In the genomic region with DNA sequence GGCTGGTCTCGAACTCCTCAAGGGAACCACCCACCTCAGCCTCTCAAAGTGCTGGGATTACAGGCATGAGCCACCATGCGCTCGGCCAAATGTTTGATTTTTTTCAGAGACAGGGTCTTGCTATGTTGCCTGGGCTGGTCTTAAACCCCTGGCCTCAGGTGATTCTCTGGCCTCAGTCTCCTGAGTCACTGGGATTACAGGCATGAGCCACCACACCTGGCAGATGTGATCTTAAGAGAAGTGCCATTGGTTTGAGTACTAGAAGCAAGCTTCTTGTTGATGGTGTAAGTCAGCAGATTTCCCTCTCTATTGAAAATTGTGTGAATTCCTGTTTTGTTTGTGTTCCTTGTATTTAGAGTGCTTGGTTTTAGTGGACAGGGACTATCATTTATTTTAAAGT, we compare ENCODE assay signal across 1 cellular context.
TF ChIP-seq lines count a peak whose summit lies in the region.

No MANE protein-coding gene starts in this region.

TF ChIP-seq in GM12878, 131 proteins besides CTCF, POLR2A, EP300 and RAD21:
- TF ChIP-seq EGR1 (IDR thresholded peaks at IDR 0.05; ENCODE audit: borderline replicate concordance in 1 of 2, low read depth in 2 of 2, low read length in 2 of 2) = no peak
- no peak for TF ChIP-seq TCF3 (IDR thresholded peaks at IDR 0.05; ENCODE audit: borderline replicate concordance, insufficient read depth, low read depth, low read length)
